16 cellular contexts compared by ENCODE assay signal in genomic region chr6:163948250-163948649, GRCh38.
DNase-seq lines count a peak whose midpoint lies in the region; ATAC-seq, FAIRE-seq and TF ChIP-seq lines count a peak whose summit lies in the region.
"Had no signal": no experiment of that assay in that cellular context is flagged by ENCODE, and none has a peak within 500 bp of the region (broad histone marks: within the 10 kb centered on the region; RNA-seq: fewer than 3 reads in every experiment).

No MANE protein-coding gene starts in this region.

- H3K27me3 ChIP-seq in H1 (replicated peaks in 1 of 4; ENCODE audit: control insufficient read depth in 3 of 4, extremely low read depth in 1 of 4, insufficient read depth in 3 of 4, low read length in 3 of 4) (no peaks in the 10 kb centered on the region; a peak in 1 of 7 replicates), spleen (replicated peaks in 1 of 7) (peaks cover 0 to 23% (median 0%) of the 10 kb centered on the region in 7 donors)

- H3K4ac ChIP-seq in H1 (replicated peaks; ENCODE audit: insufficient read length, low read depth, low read length), result no peak overlapping the region

- peaks cover 63% of the 10 kb centered on the region for H3K4me1 Mint-ChIP-seq in brain
- H3K4me1 Mint-ChIP-seq: CD14-positive monocyte had no signal

- H4K5ac ChIP-seq in H1 (ENCODE audit: insufficient read length, low read depth, low read length), result no peak overlapping the region

- H3K36me3 Mint-ChIP-seq in brain, result no peaks in the 10 kb centered on the region
- H3K36me3 Mint-ChIP-seq: CD14-positive monocyte; CD8-positive, alpha-beta T cell had no signal

- no peaks in the 10 kb centered on the region for H3K27me3 Mint-ChIP-seq in brain

- H4K8ac ChIP-seq in H1 (ENCODE audit: extremely low read depth, insufficient read depth, low read length), result no peak overlapping the region

- no peak overlapping the region for H3K4me3 Mint-ChIP-seq in brain
- H3K4me3 Mint-ChIP-seq: CD14-positive monocyte; CD8-positive, alpha-beta T cell; HFFc6 had no signal

- no peak overlapping the region for H2BK12ac ChIP-seq in H1 (ENCODE audit: low read depth, low read length)

- no peak for TF ChIP-seq POLR2A in H1 (IDR thresholded peaks at IDR 0.05; ENCODE audit: control extremely low read depth in 1 of 2, low read depth in 2 of 2, low read length in 2 of 2)
- no peak for TF ChIP-seq POLR2A in spleen (IDR thresholded peaks at IDR 0.05)
- TF ChIP-seq POLR2A in GM12891 (IDR thresholded peaks at IDR 0.05; ENCODE audit: low read depth, low read length), result no peak

- no peaks in the 10 kb centered on the region for H3K79me2 ChIP-seq in H1 (ENCODE audit: control insufficient read depth in 1 of 2, insufficient read depth in 2 of 2, low read length in 2 of 2)

- TF ChIP-seq RAD21 in H1 (IDR thresholded peaks at IDR 0.05 in 1 of 2, conservative IDR thresholded peaks at IDR 0.05 in 1 of 2; ENCODE audit: low read depth in 2 of 2, low read length in 2 of 2), result no peak

- H2AFZ ChIP-seq in H1 (ENCODE audit: low read length), result no peak overlapping the region

- FAIRE-seq in H1 (lab: Jason Lieb, UNC) (no peak), GM12891 (lab: Jason Lieb, UNC) (no peak)
- FAIRE-seq: A549, GM19239 had no signal

- no peak overlapping the region for H2BK20ac ChIP-seq in H1 (ENCODE audit: low read length)

- intact Hi-C loops in spleen (cut with DNase I; ENCODE audit: low total_unique reads), result no loop called here

- no peak for TF ChIP-seq CTCF in brain (conservative IDR thresholded peaks at IDR 0.05)
- no peak for TF ChIP-seq CTCF in H1 (IDR thresholded peaks at IDR 0.05; ENCODE audit: control extremely low read depth in 1 of 3, insufficient read depth in 1 of 3, low read depth in 1 of 3, low read length in 3 of 3)
- no peak for TF ChIP-seq CTCF in spleen (IDR thresholded peaks at IDR 0.05 in 8 of 11, conservative IDR thresholded peaks at IDR 0.05 in 3 of 11)

- ATAC-seq in HG02885 (IDR thresholded peaks at IDR 0.05; ENCODE audit: poor library complexity, unreplicated experiment), result no peak
- ATAC-seq: A549; CD8-positive, alpha-beta T cell had no signal

- H3K4me1 ChIP-seq in H1 (replicated peaks in 1 of 4; ENCODE audit: control insufficient read depth in 3 of 4, insufficient read depth in 4 of 4, low read length in 3 of 4) (peaks cover 3 to 16% (median 15%) of the 10 kb centered on the region in 4 experiments), spleen (no peaks in the 10 kb centered on the region)
- H3K4me1 ChIP-seq: A549 had no signal

- peak overlapping the region; percentile 17 for H4K91ac ChIP-seq in H1 (replicated peaks; ENCODE audit: insufficient read length, low read length)

- no peak overlapping the region for H2BK120ac ChIP-seq in H1 (replicated peaks; ENCODE audit: low read depth, low read length)

- no peak overlapping the region for H3K27ac ChIP-seq in H1 (ENCODE audit: low read depth, low read length)
- H3K27ac ChIP-seq in spleen, result no peak overlapping the region
- H3K27ac ChIP-seq: A549 had no signal

- H3K18ac ChIP-seq in H1 (ENCODE audit: extremely low read depth, low read length), result no peak overlapping the region

- POLR2A ChIA-PET in H1 (lab: Charles Lee; ENCODE audit: partially characterized antibody), result no interaction called here

- no peak overlapping the region for H2AK5ac ChIP-seq in H1 (ENCODE audit: low read depth, low read length)

- H3K4me3 ChIP-seq in H1 (ENCODE audit: extremely low read depth in 1 of 4, insufficient read depth in 2 of 4, low read depth in 3 of 4, low read length in 4 of 4) (no peak overlapping the region), spleen (no peak overlapping the region)
- H3K4me3 ChIP-seq: A549, HAP-1 had no signal

- DNase-seq in H1 (ENCODE audit: low read depth in 1 of 2, low spot score in 2 of 2) (no peak), spleen (peak; percentile 40), GM12891 (ENCODE audit: insufficient read length, low spot score) (no peak)
- DNase-seq in stimulated activated CD4-positive, alpha-beta T cell treated with anti-CD3 and anti-CD28 coated beads, Interleukin-1b, Interleukin-23, amount 100 ng/mL, for 48 hours, result no peak
- DNase-seq: CD8-positive, alpha-beta T cell; COR-L47; DND-41; GDM1; GOT3; HFFc6 had no signal

- H2BK5ac ChIP-seq in H1 (ENCODE audit: low read depth, low read length), result no peak overlapping the region

- no peak overlapping the region for H2BK15ac ChIP-seq in H1 (ENCODE audit: low read length)

- H3K9ac ChIP-seq in H1 (replicated peaks in 1 of 4; ENCODE audit: extremely low read depth in 1 of 4, low read depth in 3 of 4, low read length in 3 of 4), result no peak overlapping the region

- TF ChIP-seq EP300 in H1 (IDR thresholded peaks at IDR 0.05; ENCODE audit: borderline replicate concordance in 1 of 2, low read depth in 2 of 2, low read length in 2 of 2), result no peak

- H3K56ac ChIP-seq in H1 (replicated peaks; ENCODE audit: insufficient read length, low read depth, low read length), result no peak overlapping the region

- H3K27ac Mint-ChIP-seq in brain, result peak overlapping the region in 4 of 5 experiments; percentile 57 to 98 (median 78)
- H3K27ac Mint-ChIP-seq: CD14-positive monocyte; CD8-positive, alpha-beta T cell; HFFc6 had no signal

- H3K79me1 ChIP-seq in H1 (ENCODE audit: low read depth, low read length), result no peaks in the 10 kb centered on the region

- H3K23ac ChIP-seq in H1 (ENCODE audit: insufficient read length), result no peak overlapping the region

- H3K4me2 ChIP-seq in H1 (ENCODE audit: insufficient read depth in 1 of 2, low read depth in 2 of 2, low read length in 2 of 2), result no peak overlapping the region
- H3K4me2 ChIP-seq: A549 had no signal

- H3K9me3 ChIP-seq in H1 (ENCODE audit: insufficient read depth in 2 of 2, low read depth in 1 of 2, low read length in 1 of 2) (no peaks in the 10 kb centered on the region), spleen (no peaks in the 10 kb centered on the region)
- H3K9me3 ChIP-seq: A549, HAP-1 had no signal

- peaks cover 0 to 22% (median 0%) of the 10 kb centered on the region in 5 experiments for H3K9me3 Mint-ChIP-seq in brain
- H3K9me3 Mint-ChIP-seq: CD14-positive monocyte; CD8-positive, alpha-beta T cell; HFFc6 had no signal

- no peaks in the 10 kb centered on the region for H4K20me1 ChIP-seq in H1 (replicated peaks in 1 of 2; ENCODE audit: control insufficient read depth in 1 of 2, insufficient read depth in 2 of 2, low read length in 2 of 2)

- H3K36me3 ChIP-seq in H1 (ENCODE audit: control insufficient read depth in 2 of 4, insufficient read depth in 4 of 4, low read length in 3 of 4) (no peaks in the 10 kb centered on the region), spleen (no peaks in the 10 kb centered on the region)
- H3K36me3 ChIP-seq: HAP-1 had no signal

- CTCF ChIA-PET in H1 (lab: Charles Lee; ENCODE audit: partially characterized antibody), result interaction anchor here (0.6 to 1.0 kb wide), 3 partner anchors 35 to 1011 kb away, joined by 3 to 4 read pairs (median 3); no protein-coding TSS in a partner anchor

- no peak overlapping the region for H3K14ac ChIP-seq in H1 (ENCODE audit: insufficient read length)

- WGBS in H1 (ENCODE audit: extremely low coverage in 1 of 2, insufficient coverage in 1 of 2, insufficient read length in 1 of 2, insufficient replicate concordance in 2 of 2, low coverage in 1 of 2, low lambda C conversion rate in 2 of 2, missing lambda C conversion rate in 1 of 2), 2 experiments, result 93% methylated on average over 5 of the region's 5 CpGs; no CpG with 5 or more reads in 1 of the 2 experiments
- 77 to 87% (median 83%) methylated on average over 5 of the region's 5 CpGs for WGBS in spleen, 5 donors

- peaks cover 2% of the 10 kb centered on the region; the same call in 1 of the 2 replicates for H3K23me2 ChIP-seq in H1 (ENCODE audit: low read depth, low read length)

TF ChIP-seq in H1, 55 proteins besides CTCF, POLR2A, EP300 and RAD21 (continues in another document):
- TF ChIP-seq ATF3 (IDR thresholded peaks at IDR 0.05; ENCODE audit: insufficient read depth, low read depth, low read length) (no peak), CBX8 (IDR thresholded peaks at IDR 0.05; ENCODE audit: borderline replicate concordance, low read depth, low read length) (no peak), KDM5A (IDR thresholded peaks at IDR 0.05; ENCODE audit: low read length) (no peak), HDAC6 (IDR thresholded peaks at IDR 0.05; ENCODE audit: low read depth, low read length) (no peak), ZNF274 (IDR thresholded peaks at IDR 0.05; ENCODE audit: borderline replicate concordance, extremely low read depth, low read length) (no peak), SUZ12 (IDR thresholded peaks at IDR 0.05; ENCODE audit: low read length) (no peak), E2F6 (IDR thresholded peaks at IDR 0.05) (no peak)

TF ChIP-seq in GM12891, 5 proteins besides CTCF, POLR2A, EP300 and RAD21:
- no peak for TF ChIP-seq POU2F2 (IDR thresholded peaks at IDR 0.05; ENCODE audit: low read depth, low read length)
- no peak for TF ChIP-seq PAX5 (IDR thresholded peaks at IDR 0.05; ENCODE audit: insufficient read depth, low read length, severe bottlenecking)
- no peak for TF ChIP-seq TAF1 (IDR thresholded peaks at IDR 0.05; ENCODE audit: low read depth, low read length)
- no peak for TF ChIP-seq SPI1 (IDR thresholded peaks at IDR 0.05; ENCODE audit: low read depth, low read length)
- TF ChIP-seq POLR2AphosphoS5 (IDR thresholded peaks at IDR 0.05; ENCODE audit: low read depth, low read length), result no peak
